In the genomic region with DNA sequence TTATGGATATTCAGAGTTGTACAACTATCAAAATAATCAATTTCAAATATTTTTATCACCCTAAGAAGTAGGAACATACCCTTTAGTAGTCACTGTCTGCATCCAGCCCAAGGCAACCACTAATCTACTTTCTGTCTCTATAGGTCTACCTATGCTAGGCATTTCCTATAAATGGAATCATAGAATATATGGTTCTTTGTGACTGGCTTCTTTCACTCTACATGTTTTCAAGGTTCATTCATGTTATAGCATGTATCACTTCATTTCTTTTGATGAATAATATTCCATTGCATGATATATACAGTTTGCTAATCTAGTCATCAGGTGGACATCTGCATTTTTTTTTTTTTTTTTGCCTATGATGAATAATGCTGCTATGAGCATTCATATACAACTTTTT, we compare ENCODE assay signal across 19 cellular contexts.
DNase-seq lines count a peak whose midpoint lies in the region; ATAC-seq and TF ChIP-seq lines count a peak whose summit lies in the region.
"Had no signal": no experiment of that assay in that cellular context is flagged by ENCODE, and none has a peak within 500 bp of the region (broad histone marks: within the 10 kb centered on the region; RNA-seq: fewer than 3 reads in every experiment).

No MANE protein-coding gene starts in this region.

- peak; percentile 55 to 69 for ATAC-seq in activated CD4-positive, CD25-positive, alpha-beta regulatory T cell treated with anti-CD3 and anti-CD28 coated beads, Interleukin-2, amount 50 U/mL, for 24 hours
- ATAC-seq in RWPE2 (ENCODE audit: low read depth): peak; percentile 38; the same call in 1 of the 3 replicates
- no peak for ATAC-seq in central memory CD8-positive, alpha-beta T cell (replicated peaks; ENCODE audit: extremely low read depth, poor library complexity, severe bottlenecking)
- ATAC-seq in foreskin keratinocyte: peak; percentile 90
- ATAC-seq in GM21360 (IDR thresholded peaks at IDR 0.05; ENCODE audit: unreplicated experiment): no peak
- ATAC-seq: CD8-positive, alpha-beta T cell; GM12878; GM23338 had no signal

- H3K27me3 ChIP-seq in RWPE2 (ENCODE audit: insufficient read depth, poor library complexity, severe bottlenecking) (no peaks in the 10 kb centered on the region), foreskin keratinocyte (no peaks in the 10 kb centered on the region)
- H3K27me3 ChIP-seq: BLaER1 had no signal

- no peak for TF ChIP-seq CTCF in RWPE2 (IDR thresholded peaks at IDR 0.05; ENCODE audit: poor library complexity, severe bottlenecking)
- no peak for TF ChIP-seq CTCF in foreskin keratinocyte (conservative IDR thresholded peaks at IDR 0.05)
- no peak for TF ChIP-seq CTCF in foreskin fibroblast (IDR thresholded peaks at IDR 0.05; ENCODE audit: low read depth, low read length)

- peaks cover 58% of the 10 kb centered on the region for H3K36me3 ChIP-seq in RWPE2 (ENCODE audit: low read depth)

- H3K9me3 Mint-ChIP-seq in central memory CD8-positive, alpha-beta T cell: no peaks in the 10 kb centered on the region
- H3K9me3 Mint-ChIP-seq: CD14-positive monocyte; CD8-positive, alpha-beta T cell; GM23338 had no signal

- H3K9me3 ChIP-seq in RWPE2 (ENCODE audit: severe bottlenecking): no peaks in the 10 kb centered on the region
- H3K9me3 ChIP-seq: BLaER1 had no signal

- H3K4me3 ChIP-seq in RWPE2 (ENCODE audit: severe bottlenecking) (no peak overlapping the region), foreskin fibroblast (ENCODE audit: low read depth in 1 of 2, low read length in 2 of 2) (no peak overlapping the region)
- H3K4me3 ChIP-seq: BLaER1, GM12878, GM23338 had no signal

- H3K4me3 Mint-ChIP-seq in central memory CD8-positive, alpha-beta T cell: no peak overlapping the region
- H3K4me3 Mint-ChIP-seq: CD14-positive monocyte; CD8-positive, alpha-beta T cell; GM23338 had no signal

- H3K36me3 Mint-ChIP-seq in central memory CD8-positive, alpha-beta T cell (ENCODE audit: insufficient read depth): peaks cover 36% of the 10 kb centered on the region

- H3K4me1 ChIP-seq in RWPE2 (ENCODE audit: insufficient read depth, poor library complexity, severe bottlenecking) (no peaks in the 10 kb centered on the region), foreskin keratinocyte (peaks cover 7% of the 10 kb centered on the region)

- H3K27ac Mint-ChIP-seq in central memory CD8-positive, alpha-beta T cell (ENCODE audit: low read depth): peak overlapping the region; percentile 25
- H3K27ac Mint-ChIP-seq: CD14-positive monocyte; CD8-positive, alpha-beta T cell; GM23338 had no signal

- no peaks in the 10 kb centered on the region for H3K27me3 Mint-ChIP-seq in central memory CD8-positive, alpha-beta T cell

- H3K27ac ChIP-seq in RWPE2 (ENCODE audit: poor library complexity, severe bottlenecking) (no peak overlapping the region), foreskin keratinocyte (no peak overlapping the region)
- H3K27ac ChIP-seq: 22Rv1, BLaER1, HL-60 had no signal

- DNase-seq in activated CD4-positive, CD25-positive, alpha-beta regulatory T cell (lab: John Stamatoyannopoulos, UW): no peak
- DNase-seq in RWPE2 (ENCODE audit: low spot score) (no peak), foreskin keratinocyte (peak; percentile 56 to 76), foreskin fibroblast (no peak), NCI-H1417 treated with DMSO at 0.1 percent for 48 hours (lab: John Stamatoyannopoulos, UW) (no peak)
- no peak for DNase-seq in central memory CD8-positive, alpha-beta T cell (ENCODE audit: low spot score in 2 of 2)
- DNase-seq: Calu3; CD8-positive, alpha-beta T cell; DND-41; EL; HCEC 1CT had no signal

- H3K4me1 Mint-ChIP-seq in central memory CD8-positive, alpha-beta T cell: peaks cover 30% of the 10 kb centered on the region

Comparison
In these comparisons a context has a peak if more than half of its experiments do, and no peak if none do; other contexts are left out.
1. ATAC-seq: peak in activated CD4-positive, CD25-positive, alpha-beta regulatory T cell treated with anti-CD3 and anti-CD28 coated beads, Interleukin-2, amount 50 U/mL, for 24 hours (2 of 2), RWPE2 (single experiment) and foreskin keratinocyte (single experiment); none in central memory CD8-positive, alpha-beta T cell (single experiment) and GM21360 (single experiment).
2. DNase-seq: peak in foreskin keratinocyte (2 of 2); none in activated CD4-positive, CD25-positive, alpha-beta regulatory T cell (0 of 4), RWPE2 (single experiment), central memory CD8-positive, alpha-beta T cell (0 of 2), foreskin fibroblast (0 of 2) and NCI-H1417 treated with DMSO at 0.1 percent for 48 hours (single experiment).